ENCODE assay signal across 13 cellular contexts in genomic region chr10:77529050-77529576, GRCh38.
A peak's percentile ranks its signal among the peaks of the same experiment; 100 is the strongest.
DNase-seq lines count a peak whose midpoint lies in the region.
"Had no signal": no experiment of that assay in that cellular context is flagged by ENCODE, and none has a peak within 500 bp of the region (broad histone marks: within the 10 kb centered on the region; RNA-seq: fewer than 3 reads in every experiment).

No MANE protein-coding gene starts in this region.

- no peak overlapping the region for H3K4ac ChIP-seq in mesenchymal stem cell (ENCODE audit: low read depth in 1 of 2, low read length in 2 of 2)

- no peaks in the 10 kb centered on the region for H3K36me3 Mint-ChIP-seq in immature natural killer cell

- H3K9me3 ChIP-seq in mesenchymal stem cell (ENCODE audit: control insufficient read depth, low read length) (no peaks in the 10 kb centered on the region), stomach smooth muscle (ENCODE audit: control insufficient read depth in 2 of 2, low read length in 2 of 2) (no peaks in the 10 kb centered on the region)
- H3K9me3 ChIP-seq: BE2C had no signal

- no peak overlapping the region for H2BK5ac ChIP-seq in mesenchymal stem cell (ENCODE audit: low read depth, low read length, poor library complexity, severe bottlenecking)

- peaks cover 0 to 5% (median 3%) of the 10 kb centered on the region in 3 donors for H3K27me3 Mint-ChIP-seq in immature natural killer cell (ENCODE audit: low read depth in 3 of 3)

- peaks cover 10% of the 10 kb centered on the region for H3K79me1 ChIP-seq in mesenchymal stem cell (replicated peaks; ENCODE audit: low read length, poor library complexity, severe bottlenecking)

- H3K36me3 ChIP-seq in H7 (replicated peaks; ENCODE audit: control insufficient read depth, insufficient read depth, low read length), result no peaks in the 10 kb centered on the region
- no peaks in the 10 kb centered on the region for H3K36me3 ChIP-seq in mesenchymal stem cell (ENCODE audit: control insufficient read depth in 1 of 2, insufficient read depth in 2 of 2, low read depth in 1 of 2, low read length in 2 of 2)
- H3K36me3 ChIP-seq in stomach smooth muscle (ENCODE audit: control insufficient read depth in 2 of 2, insufficient read depth in 2 of 2, low read length in 2 of 2), result peaks cover 0 to 2% of the 10 kb centered on the region in 2 donors
- H3K36me3 ChIP-seq: BE2C had no signal

- no peak overlapping the region for H4K91ac ChIP-seq in mesenchymal stem cell (ENCODE audit: low read length)

- peak overlapping the region in 1 of 2 experiments; percentile 13 for H3K18ac ChIP-seq in mesenchymal stem cell (ENCODE audit: low read depth in 1 of 2, low read length in 2 of 2)

- H3K4me3 ChIP-seq in H7 (ENCODE audit: insufficient read depth, low read depth, low read length) (no peak overlapping the region), mesenchymal stem cell (ENCODE audit: insufficient read depth in 1 of 2, low read depth in 1 of 2, low read length in 2 of 2) (no peak overlapping the region), stomach smooth muscle (ENCODE audit: low read length in 2 of 2) (no peak overlapping the region)

- no peak overlapping the region for H3K4me3 Mint-ChIP-seq in immature natural killer cell

- H4K8ac ChIP-seq in mesenchymal stem cell (ENCODE audit: low read length), result peak overlapping the region; percentile 22

- no peak overlapping the region for H2BK12ac ChIP-seq in mesenchymal stem cell (ENCODE audit: low read length in 2 of 2)

- H3K4me1 ChIP-seq in mesenchymal stem cell (ENCODE audit: control insufficient read depth, insufficient read depth, low read depth, low read length), result peaks cover 32% of the 10 kb centered on the region
- peaks cover 59% of the 10 kb centered on the region for H3K4me1 ChIP-seq in stomach smooth muscle (ENCODE audit: control insufficient read depth, insufficient read depth, low read length)

- H3K27ac Mint-ChIP-seq in immature natural killer cell, result no peak overlapping the region

- DNase-seq in H7 (peak; percentile 62), mesenchymal stem cell (no peak), HUDEP-2 (lab: John Stamatoyannopoulos, UW; ENCODE audit: unreplicated experiment in 76 of 76) (no peak), immature natural killer cell (no peak), foreskin melanocyte (no peak)
- DNase-seq: BE2C, DMS 273 treated with DMSO at 0.1 percent for 48 hours, NCI-H1417 treated with DMSO at 0.1 percent for 48 hours, NCI-H2029, NCI-H526, PC-3 had no signal

- no peak overlapping the region for H3K14ac ChIP-seq in mesenchymal stem cell (ENCODE audit: low read length in 2 of 2)

- no peak overlapping the region for H3K4me2 ChIP-seq in mesenchymal stem cell (ENCODE audit: low read length, poor library complexity, severe bottlenecking)

- H3K9ac ChIP-seq in mesenchymal stem cell (ENCODE audit: low read length) (no peak overlapping the region), stomach smooth muscle (ENCODE audit: low read length in 2 of 2) (no peak overlapping the region)

- H2BK120ac ChIP-seq in mesenchymal stem cell (ENCODE audit: low read depth, low read length), result no peak overlapping the region

- H3K27me3 ChIP-seq in H7 (ENCODE audit: control insufficient read depth, insufficient read depth, low read length), result no peaks in the 10 kb centered on the region
- H3K27me3 ChIP-seq in mesenchymal stem cell (ENCODE audit: control insufficient read depth in 1 of 2, insufficient read depth in 1 of 2, low read length in 2 of 2), result no peaks in the 10 kb centered on the region
- H3K27me3 ChIP-seq in stomach smooth muscle (ENCODE audit: control insufficient read depth in 1 of 2, insufficient read depth in 2 of 2, low read length in 2 of 2), result no peaks in the 10 kb centered on the region
- H3K27me3 ChIP-seq: BE2C had no signal

- H3K23ac ChIP-seq in mesenchymal stem cell (ENCODE audit: low read length in 2 of 2), result no peak overlapping the region

- H2AFZ ChIP-seq in mesenchymal stem cell (ENCODE audit: low read depth, low read length), result no peak overlapping the region

- H3K4me1 Mint-ChIP-seq in immature natural killer cell, result no peaks in the 10 kb centered on the region

- H3K27ac ChIP-seq in angular gyrus (ENCODE audit: low read depth, low read length), result peak overlapping the region; percentile 12
- no peak overlapping the region for H3K27ac ChIP-seq in mesenchymal stem cell (ENCODE audit: low read length, poor library complexity, severe bottlenecking)
- H3K27ac ChIP-seq in stomach smooth muscle (ENCODE audit: low read length), result peak overlapping the region; percentile 31

- H3K9me3 Mint-ChIP-seq in immature natural killer cell, result no peaks in the 10 kb centered on the region

- WGBS in mesenchymal stem cell, result 87% methylated on average over 2 of the region's 3 CpGs

- H2AK5ac ChIP-seq in mesenchymal stem cell (ENCODE audit: low read length, severe bottlenecking), result no peak overlapping the region

- no peak overlapping the region for H2BK15ac ChIP-seq in mesenchymal stem cell (ENCODE audit: low read depth, poor library complexity, severe bottlenecking)
